10 cellular contexts compared by ENCODE assay signal in the genomic region with DNA sequence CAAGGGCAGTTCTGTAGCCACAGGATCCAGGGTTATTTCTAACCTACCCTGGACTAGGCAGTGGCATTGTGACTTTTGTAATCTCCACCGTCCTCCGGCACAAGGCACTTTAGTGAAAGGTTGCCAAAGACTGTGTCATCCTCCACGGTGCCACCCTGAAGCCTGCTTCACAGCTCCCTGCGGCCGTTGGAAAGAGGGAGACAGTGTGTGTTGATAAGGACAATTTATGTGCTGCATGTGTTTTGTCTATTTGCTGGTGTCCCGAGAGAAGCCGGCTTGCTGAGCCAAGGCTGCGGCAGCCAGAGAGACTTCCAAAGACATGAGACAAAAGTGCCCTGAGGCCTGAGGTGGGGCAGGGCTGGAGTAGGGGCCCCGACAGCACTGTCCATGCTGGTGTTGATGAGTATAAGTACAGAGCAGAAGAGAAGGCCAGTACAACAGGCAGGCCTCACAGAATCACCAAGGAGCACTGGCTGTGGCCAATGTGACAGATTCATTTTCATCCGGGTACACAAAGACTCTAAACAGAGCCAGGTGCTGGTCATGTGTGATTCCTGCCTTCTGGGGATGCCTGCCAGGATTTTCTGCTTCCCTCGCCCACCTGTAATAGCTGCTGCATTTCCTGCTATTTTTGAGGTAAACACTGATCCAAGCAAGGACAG. TPM values are rescaled to one million over a fixed set of nuclear protein-coding genes. Genes with fewer than 3 reads are reported as not detected.
A peak's percentile ranks its signal among the peaks of the same experiment; 100 is the strongest.
DNase-seq lines count a peak whose midpoint lies in the region; ATAC-seq and TF ChIP-seq lines count a peak whose summit lies in the region.
"Had no signal": no experiment of that assay in that cellular context is flagged by ENCODE, and none has a peak within 500 bp of the region (broad histone marks: within the 10 kb centered on the region; RNA-seq: fewer than 3 reads in every experiment).

No MANE protein-coding gene starts in this region.

- H3K36me3 ChIP-seq in muscle layer of colon (ENCODE audit: insufficient read depth, low read length) = no peaks in the 10 kb centered on the region
- no peaks in the 10 kb centered on the region for H3K36me3 ChIP-seq in mucosa of descending colon (ENCODE audit: low read depth)

- H3K4me1 ChIP-seq in muscle layer of colon (ENCODE audit: insufficient read depth, low read length) (peaks cover 38% of the 10 kb centered on the region), mucosa of descending colon (ENCODE audit: low read depth) (no peaks in the 10 kb centered on the region)

- H3K27me3 ChIP-seq in muscle layer of colon (ENCODE audit: control insufficient read depth in 1 of 2, insufficient read depth in 2 of 2, low read length in 2 of 2) = no peaks in the 10 kb centered on the region

- no peak overlapping the region for H3K9ac ChIP-seq in muscle layer of colon (ENCODE audit: low read length)

- TF ChIP-seq CTCF in coronary artery (IDR thresholded peaks at IDR 0.05) = no peak
- TF ChIP-seq CTCF in mucosa of descending colon (IDR thresholded peaks at IDR 0.05) = no peak

- H3K27ac ChIP-seq in coronary artery (peak overlapping the region; percentile 15 to 55), muscle layer of colon (ENCODE audit: low read depth, low read length) (peak overlapping the region; percentile 22)

- H3K4me3 ChIP-seq in coronary artery (no peak overlapping the region), muscle layer of colon (ENCODE audit: low read depth in 1 of 2, low read length in 2 of 2) (no peak overlapping the region), mucosa of descending colon (no peak overlapping the region)

- ATAC-seq in GM21423 (IDR thresholded peaks at IDR 0.05; ENCODE audit: unreplicated experiment) (no peak), mucosa of descending colon (no peak), HG03196 (IDR thresholded peaks at IDR 0.05; ENCODE audit: unreplicated experiment) (no peak)

- no peaks in the 10 kb centered on the region for H3K9me3 ChIP-seq in muscle layer of colon (ENCODE audit: low read length)
- H3K9me3 ChIP-seq in mucosa of descending colon = no peaks in the 10 kb centered on the region

- intact Hi-C loops in mucosa of descending colon (cut with DNase I, micrococcal nuclease) = no loop called here

- DNase-seq in COLO668 (lab: John Stamatoyannopoulos, UW; ENCODE audit: unreplicated experiment) (peak; percentile 40), NCI-H2029 (lab: John Stamatoyannopoulos, UW) (peak; percentile 81), coronary artery (ENCODE audit: low spot score) (peak; percentile 69), AG20443 (ENCODE audit: low spot score) (no peak), mucosa of descending colon (no peak)
- DNase-seq: activated B cell treated with CpG ODN at 0.5 μM for 24 hours, NCI-H1930 had no signal

RNA-seq across cellular contexts. Expression of a gene that starts 40.8 kb away (rescaled TPM):
- total RNA-seq in mucosa of descending colon = 10 to 100 TPM in 1 of 3 donors, 1 to 10 TPM in 2; 2.0 to 27.8 (median 5.4) TPM
- total RNA-seq: activated B cell treated with CpG ODN at 0.5 μM for 24 hours had no signal

Comparison
In these comparisons a context has a peak if more than half of its experiments do, and no peak if none do; other contexts are left out.
1. DNase-seq: peak in COLO668 (single experiment), NCI-H2029 (single experiment) and coronary artery (single experiment); none in AG20443 (single experiment) and mucosa of descending colon (0 of 3).